In the genomic region with DNA sequence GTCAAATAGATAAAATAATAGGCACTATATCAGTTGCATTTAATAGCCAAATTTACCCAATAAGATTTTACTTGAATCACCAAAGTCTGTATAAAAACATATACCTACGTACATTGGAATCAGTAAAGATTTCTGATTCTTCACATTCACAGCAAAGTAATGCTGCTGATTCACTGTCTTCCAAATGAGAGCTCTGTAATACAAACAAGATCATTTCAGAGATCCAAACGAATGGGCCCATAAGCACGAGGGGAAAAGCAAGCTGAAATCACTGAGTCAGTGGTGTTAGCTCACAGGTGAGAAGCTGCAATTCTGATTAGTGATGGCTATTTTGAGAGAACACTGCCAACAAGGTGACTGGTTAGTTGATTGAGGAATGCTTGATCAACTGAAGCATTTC, we compare ENCODE assay signal across 27 cellular contexts.
"Had no signal": no experiment of that assay in that cellular context is flagged by ENCODE, and none has a peak within 500 bp of the region (broad histone marks: within the 10 kb centered on the region; RNA-seq: fewer than 3 reads in every experiment).

No MANE protein-coding gene starts in this region.

- H3K27me3 Mint-ChIP-seq: activated naive CD8-positive, alpha-beta T cell; naive thymus-derived CD4-positive, alpha-beta T cell; stimulated activated memory B cell treated with anti-CD40 and anti-IgM and Interleukin-4, amounts not matched to agents 10 μg/mL and 1 μg/mL and 100 μg/mL, for 72 hours; type B pancreatic cell had no signal

- H3K27ac ChIP-seq: adrenal gland, ascending aorta, breast epithelium, colonic mucosa, epithelial cell of prostate, neural progenitor cell, sigmoid colon, thoracic aorta, vagina, WERI-Rb-1 had no signal

- DNase-seq: activated CD4-positive, alpha-beta T cell treated with anti-CD3 and anti-CD28 coated beads for 1 hour; activated CD4-positive, alpha-beta T cell treated with anti-CD3 and anti-CD28 coated beads, Interleukin-2, amount 50 U/mL, for 1 hour; activated CD8-positive, alpha-beta memory T cell treated with anti-CD3 and anti-CD28 coated beads for 24 hours; activated CD8-positive, alpha-beta memory T cell treated with anti-CD3 and anti-CD28 coated beads, Interleukin-2, amount 50 U/mL, for 4 hours; activated naive CD4-positive, alpha-beta T cell; activated T-cell treated with anti-CD3 and anti-CD28 coated beads, Interleukin-2, amount 50 U/mL, for 4 hours; adrenal gland; colonic mucosa; heart right ventricle; naive thymus-derived CD4-positive, alpha-beta T cell; retina; sigmoid colon; stimulated activated CD4-positive, alpha-beta T cell treated with anti-CD3 and anti-CD28 coated beads, Interleukin-15, amount 100 ng/mL, for 24 hours; WERI-Rb-1 had no signal

- H3K27ac Mint-ChIP-seq: activated naive CD8-positive, alpha-beta T cell; activated T-helper 2 cell treated with anti-CD3 and anti-CD28 coated beads, Interferon-gamma antibody, Interleukin-2, Interleukin-4, amounts not matched to agents 10 μg/mL and 5 μg/mL and 100 μg/mL, durations not matched to agents 14 hours and 24 hours and 36 hours; neural progenitor cell; stimulated activated memory B cell treated with anti-CD40 and anti-IgM and Interleukin-4, amounts not matched to agents 10 μg/mL and 1 μg/mL and 100 μg/mL, for 72 hours; T-helper 2 cell treated with Interferon-gamma antibody and Interleukin-4, amounts not matched to agents 5 μg/mL and 100 μg/mL, for 36 hours; type B pancreatic cell had no signal

- ATAC-seq: activated T-cell treated with anti-CD3 and anti-CD28 coated beads, Interleukin-2, amount 50 U/mL, for 4 hours; heart right ventricle; naive thymus-derived CD4-positive, alpha-beta T cell; stimulated activated memory B cell treated with anti-CD40 and anti-IgM and Interleukin-4, amounts not matched to agents 10 μg/mL and 1 μg/mL and 100 μg/mL, for 72 hours had no signal

- H3K9me3 ChIP-seq: adrenal gland, ascending aorta, breast epithelium, colonic mucosa, heart right ventricle, sigmoid colon, thoracic aorta, vagina had no signal

- H3K36me3 ChIP-seq: adrenal gland, ascending aorta, breast epithelium, colonic mucosa, neural progenitor cell, sigmoid colon, vagina had no signal

- H3K4me1 ChIP-seq: adrenal gland, ascending aorta, breast epithelium, colonic mucosa, sigmoid colon, vagina had no signal

- H3K9me3 Mint-ChIP-seq: activated T-cell treated with anti-CD3 and anti-CD28 coated beads, Interleukin-2, amount 50 U/mL, for 4 hours; activated T-helper 2 cell treated with anti-CD3 and anti-CD28 coated beads, Interferon-gamma antibody, Interleukin-2, Interleukin-4, amounts not matched to agents 10 μg/mL and 5 μg/mL and 100 μg/mL, durations not matched to agents 14 hours and 24 hours and 36 hours; naive thymus-derived CD4-positive, alpha-beta T cell; stimulated activated memory B cell treated with anti-CD40 and anti-IgM and Interleukin-4, amounts not matched to agents 10 μg/mL and 1 μg/mL and 100 μg/mL, for 72 hours; T-helper 2 cell treated with Interferon-gamma antibody and Interleukin-4, amounts not matched to agents 5 μg/mL and 100 μg/mL, for 36 hours; type B pancreatic cell had no signal

- H3K4me3 ChIP-seq: adrenal gland, ascending aorta, breast epithelium, colonic mucosa, heart right ventricle, lung, neural progenitor cell, sigmoid colon, smooth muscle cell, thoracic aorta, vagina had no signal

- H3K4me3 Mint-ChIP-seq: activated naive CD8-positive, alpha-beta T cell; activated T-cell treated with anti-CD3 and anti-CD28 coated beads, Interleukin-2, amount 50 U/mL, for 4 hours; naive thymus-derived CD4-positive, alpha-beta T cell; neural progenitor cell; stimulated activated memory B cell treated with anti-CD40 and anti-IgM and Interleukin-4, amounts not matched to agents 10 μg/mL and 1 μg/mL and 100 μg/mL, for 72 hours; T-helper 2 cell treated with Interferon-gamma antibody and Interleukin-4, amounts not matched to agents 5 μg/mL and 100 μg/mL, for 36 hours; type B pancreatic cell had no signal

- H3K36me3 Mint-ChIP-seq: type B pancreatic cell had no signal

- H3K27me3 ChIP-seq: adrenal gland, ascending aorta, breast epithelium, colonic mucosa, heart right ventricle, neural progenitor cell, sigmoid colon, vagina had no signal
